ENCODE assay signal across 28 cellular contexts in genomic region chr2:15601681-15602080, GRCh38.
"Had no signal": no experiment of that assay in that cellular context is flagged by ENCODE, and none has a peak within 500 bp of the region (broad histone marks: within the 10 kb centered on the region; RNA-seq: fewer than 3 reads in every experiment).

No MANE protein-coding gene starts in this region.

- H3K9me3 Mint-ChIP-seq: dendritic cell treated with granulocyte-macrophage colony-stimulating factor and Interleukin-4, amounts not matched to agents 40 ng/mL and 50 ng/mL, for 4 days; effector memory CD8-positive, alpha-beta T cell; endodermal cell had no signal

- H3K27ac Mint-ChIP-seq: dendritic cell treated with granulocyte-macrophage colony-stimulating factor and Interleukin-4, amounts not matched to agents 40 ng/mL and 50 ng/mL, for 4 days; effector memory CD8-positive, alpha-beta T cell; endodermal cell had no signal

- H3K9me3 ChIP-seq: colonic mucosa, esophagus muscularis mucosa, esophagus squamous epithelium, gastrocnemius medialis, gastroesophageal sphincter, heart left ventricle, heart right ventricle had no signal

- ATAC-seq: effector memory CD8-positive, alpha-beta T cell; esophagus mucosa; foreskin keratinocyte; gastrocnemius medialis; gastroesophageal sphincter; heart left ventricle; heart right ventricle had no signal

- FAIRE-seq: colon, endometrium, endothelial cell of umbilical vein, frontal cortex had no signal

- H3K27ac ChIP-seq: colonic mucosa, coronary artery, dorsolateral prefrontal cortex, epithelial cell of prostate, esophagus muscularis mucosa, esophagus squamous epithelium, foreskin keratinocyte, gastrocnemius medialis, gastroesophageal sphincter, heart left ventricle, heart right ventricle had no signal

- H3K27me3 Mint-ChIP-seq: dendritic cell treated with granulocyte-macrophage colony-stimulating factor and Interleukin-4, amounts not matched to agents 40 ng/mL and 50 ng/mL, for 4 days; effector memory CD8-positive, alpha-beta T cell had no signal

- H3K4me1 Mint-ChIP-seq: endodermal cell had no signal

- DNase-seq: colonic mucosa; cortex of kidney; dermis blood vessel endothelial cell; dorsolateral prefrontal cortex; effector CD4-positive, alpha-beta T cell; effector CD8-positive, alpha-beta T cell; effector memory CD4-positive, alpha-beta T cell; effector memory CD8-positive, alpha-beta T cell; endodermal cell; erythroblast; esophagus squamous epithelium; foreskin fibroblast; foreskin keratinocyte; foreskin melanocyte; gastrocnemius medialis; head of caudate nucleus; heart left ventricle; heart right ventricle had no signal

- H3K27me3 ChIP-seq: colonic mucosa, dorsolateral prefrontal cortex, esophagus muscularis mucosa, esophagus squamous epithelium, foreskin keratinocyte, gastrocnemius medialis, gastroesophageal sphincter, heart left ventricle, heart right ventricle had no signal

- H3K4me3 Mint-ChIP-seq: dendritic cell treated with granulocyte-macrophage colony-stimulating factor and Interleukin-4, amounts not matched to agents 40 ng/mL and 50 ng/mL, for 4 days; effector memory CD8-positive, alpha-beta T cell; endodermal cell had no signal
